Comparison of ENCODE assay signal across 8 cellular contexts in the genomic region with DNA sequence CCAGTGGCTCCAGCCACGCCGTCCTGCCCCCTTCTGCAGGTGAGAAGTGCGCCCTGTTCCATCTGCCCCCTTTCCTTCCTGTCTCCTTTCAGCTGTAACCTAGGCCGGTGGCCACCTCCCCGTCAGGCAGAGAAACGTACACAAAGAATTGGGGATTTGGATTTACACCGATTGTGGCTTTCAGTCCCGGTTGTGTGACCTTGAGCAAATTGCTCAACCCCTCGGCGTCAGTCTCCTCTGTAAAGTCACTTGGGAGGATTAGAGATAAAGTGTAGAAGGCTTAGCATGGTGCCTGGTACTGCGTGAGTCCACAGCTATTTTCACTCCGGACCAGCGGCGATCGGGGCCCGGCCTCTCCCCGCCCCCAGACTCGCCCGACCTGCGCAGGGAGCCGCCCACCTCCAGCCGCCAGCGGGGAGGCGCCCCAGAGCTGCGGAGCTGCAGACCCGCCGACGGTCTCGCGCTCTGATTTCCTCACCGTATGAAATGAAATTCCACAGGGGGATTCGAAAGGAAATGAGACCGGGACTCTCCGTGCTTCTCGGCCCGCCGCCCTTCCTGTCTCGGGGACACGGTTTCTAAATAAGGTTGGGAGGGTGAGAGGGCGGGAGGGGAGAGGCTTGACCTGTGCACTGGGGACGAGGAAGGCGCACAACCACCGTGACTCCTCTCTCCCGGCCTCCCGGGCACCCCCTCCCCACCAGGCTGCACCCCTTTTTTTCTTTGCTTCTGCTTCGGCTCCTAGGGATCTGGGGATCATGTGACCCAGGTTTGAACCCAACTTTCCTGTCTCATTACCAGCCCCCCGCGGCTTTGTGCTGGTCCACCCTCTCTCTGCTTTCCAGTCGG. TPM values are rescaled to one million over a fixed set of nuclear protein-coding genes. Genes with fewer than 3 reads are reported as not detected.
DNase-seq lines count a peak whose midpoint lies in the region; ATAC-seq and TF ChIP-seq lines count a peak whose summit lies in the region.

No MANE protein-coding gene starts in this region.

- H3K36me3 Mint-ChIP-seq in stimulated activated memory B cell treated with anti-CD40 and anti-IgM and Interleukin-4, amounts not matched to agents 10 μg/mL and 1 μg/mL and 100 μg/mL, for 72 hours, result no peaks in the 10 kb centered on the region

- intact Hi-C loops in right lobe of liver (cut with DNase I), result no loop called here

- H3K36me3 ChIP-seq in ACC112 (ENCODE audit: insufficient read depth, low read length) (0 out of 2 replicates have a peak, but pooled peaks cover 9% of the 10 kb centered on the region), MM.1S (replicated peaks; ENCODE audit: insufficient read depth, low read length) (no peaks in the 10 kb centered on the region), duodenal mucosa (ENCODE audit: control insufficient read depth in 1 of 2, insufficient read depth in 2 of 2, low read length in 2 of 2) (no peaks in the 10 kb centered on the region), right lobe of liver (peaks cover 0 to 7% (median 0%) of the 10 kb centered on the region in 4 donors)

- H3K9ac ChIP-seq in MM.1S (ENCODE audit: low read length) (peak overlapping the region; percentile 57), duodenal mucosa (ENCODE audit: low read depth in 1 of 2, low read length in 2 of 2) (peak overlapping the region; percentile 77 to 90)

- H3K4me1 Mint-ChIP-seq in stimulated activated memory B cell treated with anti-CD40 and anti-IgM and Interleukin-4, amounts not matched to agents 10 μg/mL and 1 μg/mL and 100 μg/mL, for 72 hours, result peaks cover 22% of the 10 kb centered on the region

- H4K20me1 ChIP-seq in MM.1S (ENCODE audit: insufficient read depth, low read length), result no peaks in the 10 kb centered on the region

- H3K27me3 ChIP-seq in ACC112 (ENCODE audit: insufficient read depth, low read length) (no peaks in the 10 kb centered on the region), MM.1S (replicated peaks; ENCODE audit: insufficient read depth, low read length) (no peaks in the 10 kb centered on the region), duodenal mucosa (ENCODE audit: control insufficient read depth in 1 of 2, insufficient read depth in 2 of 2, low read length in 2 of 2) (peaks cover 5 to 6% of the 10 kb centered on the region in 2 donors), right lobe of liver (no peaks in the 10 kb centered on the region)

- H3K4me3 ChIP-seq in ACC112 (ENCODE audit: low read depth, low read length) (peak overlapping the region; percentile 91), MM.1S (ENCODE audit: low read length) (peak overlapping the region; percentile 97), duodenal mucosa (ENCODE audit: low read depth in 1 of 2, low read length in 2 of 2) (peak overlapping the region; percentile 93 to 98), right lobe of liver (peak overlapping the region; percentile 71 to 85 (median 81))

- no peaks in the 10 kb centered on the region for H3K9me3 Mint-ChIP-seq in stimulated activated memory B cell treated with anti-CD40 and anti-IgM and Interleukin-4, amounts not matched to agents 10 μg/mL and 1 μg/mL and 100 μg/mL, for 72 hours

- H2AFZ ChIP-seq in ACC112 (ENCODE audit: low read length, unreplicated experiment), result peak overlapping the region; percentile 65
- H2AFZ ChIP-seq in MM.1S (ENCODE audit: low read length), result peak overlapping the region; percentile 98

- DNase-seq in MM.1S (peak; percentile 69), T1000 (lab: John Stamatoyannopoulos, UW) (peak; percentile 53), right lobe of liver (peak; percentile 86 to 88 (median 86))

- WGBS in right lobe of liver (ENCODE audit: insufficient coverage, low coverage, low lambda C conversion rate, missing lambda C conversion rate), result under 1% methylated on average over 19 of the region's 49 CpGs

- peak overlapping the region; percentile 93 for H3K4me3 Mint-ChIP-seq in stimulated activated memory B cell treated with anti-CD40 and anti-IgM and Interleukin-4, amounts not matched to agents 10 μg/mL and 1 μg/mL and 100 μg/mL, for 72 hours

- H3K4me2 ChIP-seq in MM.1S (ENCODE audit: low read depth, low read length), result peak overlapping the region; percentile 66

- H3K9me2 ChIP-seq in MM.1S (replicated peaks; ENCODE audit: insufficient read depth, low read length), result no peaks in the 10 kb centered on the region

- no peaks in the 10 kb centered on the region for H3K9me3 ChIP-seq in MM.1S (replicated peaks; ENCODE audit: insufficient read depth, low read length)
- H3K9me3 ChIP-seq in duodenal mucosa (ENCODE audit: control insufficient read depth in 1 of 2, low read length in 2 of 2), result no peaks in the 10 kb centered on the region
- H3K9me3 ChIP-seq in right lobe of liver, result no peaks in the 10 kb centered on the region

- ATAC-seq in HG02610 (IDR thresholded peaks at IDR 0.05; ENCODE audit: unreplicated experiment), result peak; percentile 38
- peak; percentile 76 to 85 (median 81) for ATAC-seq in right lobe of liver
- peak; percentile 72 for ATAC-seq in stimulated activated memory B cell treated with anti-CD40 and anti-IgM and Interleukin-4, amounts not matched to agents 10 μg/mL and 1 μg/mL and 100 μg/mL, for 72 hours

- peaks cover 7% of the 10 kb centered on the region for H3K79me2 ChIP-seq in ACC112 (ENCODE audit: control insufficient read depth, insufficient read depth, low read length, unreplicated experiment)
- H3K79me2 ChIP-seq in MM.1S (ENCODE audit: low read length), result no peaks in the 10 kb centered on the region

- H3K4me1 ChIP-seq in ACC112 (ENCODE audit: control insufficient read depth, insufficient read depth, low read length, unreplicated experiment), result peaks cover 10% of the 10 kb centered on the region
- no peaks in the 10 kb centered on the region for H3K4me1 ChIP-seq in MM.1S (ENCODE audit: low read length)
- peaks cover 0 to 8% of the 10 kb centered on the region in 2 donors for H3K4me1 ChIP-seq in duodenal mucosa (ENCODE audit: control insufficient read depth in 1 of 2, insufficient read depth in 2 of 2, low read length in 2 of 2)
- H3K4me1 ChIP-seq in right lobe of liver, result peaks cover 0 to 7% (median 0%) of the 10 kb centered on the region in 4 donors

- H3F3A ChIP-seq in MM.1S (ENCODE audit: insufficient read depth, low read length), result peaks cover 8% of the 10 kb centered on the region; the same call in 1 of the 2 replicates

- H3K27ac Mint-ChIP-seq in stimulated activated memory B cell treated with anti-CD40 and anti-IgM and Interleukin-4, amounts not matched to agents 10 μg/mL and 1 μg/mL and 100 μg/mL, for 72 hours, result peak overlapping the region; percentile 60

- peaks cover 30% of the 10 kb centered on the region for H3K27me3 Mint-ChIP-seq in stimulated activated memory B cell treated with anti-CD40 and anti-IgM and Interleukin-4, amounts not matched to agents 10 μg/mL and 1 μg/mL and 100 μg/mL, for 72 hours

- TF ChIP-seq POLR2A in right lobe of liver (IDR thresholded peaks at IDR 0.05), result peak; percentile 75

- H3K27ac ChIP-seq in ACC112 (ENCODE audit: low read depth, low read length) (peak overlapping the region; percentile 18; the same call in 1 of the 2 replicates), MM.1S (ENCODE audit: low read length) (peak overlapping the region; percentile 36; the same call in 1 of the 2 replicates), duodenal mucosa (ENCODE audit: low read depth, low read length) (peak overlapping the region; percentile 82), right lobe of liver (peak overlapping the region; percentile 78 to 93 (median 87))

- TF ChIP-seq CTCF in GM12873 (IDR thresholded peaks at IDR 0.05; ENCODE audit: insufficient read depth, low read depth, low read length, missing control alignments) (peak; percentile 5), MM.1S (IDR thresholded peaks at IDR 0.05; ENCODE audit: low read length) (peak; percentile 20; the same call in 1 of the 2 replicates), right lobe of liver (IDR thresholded peaks at IDR 0.05) (peak; percentile 11 to 44 (median 36))

RNA-seq across cellular contexts. Expression of a gene that starts 0.7 kb away (rescaled TPM):
- total RNA-seq in right lobe of liver, result 10 to 100 TPM; 12.5 to 26.1 (median 17.1) TPM

Comparison
In these comparisons a context has a peak if more than half of its experiments do, and no peak if none do; other contexts are left out.
1. Peak in every context shown above with its lines: DNase-seq, ATAC-seq, H3K4me3 ChIP-seq and H3K27ac ChIP-seq.
2. H3K27ac ChIP-seq: peak in every context shown above with its lines; median percentile 87 in right lobe of liver; 82 in duodenal mucosa; 36 in MM.1S; 18 in ACC112.